ENCODE assay signal across 30 cellular contexts in the genomic region with DNA sequence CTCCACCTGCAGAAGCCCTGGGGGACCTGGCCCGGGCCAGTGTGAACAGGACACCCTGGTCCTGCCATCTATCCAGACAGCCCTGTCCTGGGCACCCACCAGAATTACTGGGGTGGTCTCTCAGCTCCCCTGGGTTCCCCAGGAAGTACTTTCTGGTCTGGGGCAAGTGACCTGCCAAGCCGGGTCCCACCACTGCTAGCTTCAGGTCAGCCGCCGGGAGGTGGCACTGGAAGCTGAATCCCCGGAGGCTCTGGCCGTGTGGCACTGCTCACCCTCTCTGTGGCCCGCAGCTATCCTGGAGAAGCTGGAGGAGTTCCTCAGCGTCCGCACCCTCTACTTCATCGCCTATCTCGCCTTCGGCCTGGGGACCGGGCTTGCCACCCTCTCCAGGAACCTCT.
"Had no signal": no experiment of that assay in that cellular context is flagged by ENCODE, and none has a peak within 500 bp of the region (broad histone marks: within the 10 kb centered on the region; RNA-seq: fewer than 3 reads in every experiment).

No MANE protein-coding gene starts in this region.

- FAIRE-seq: urothelium cell line had no signal

- H3K9me3 ChIP-seq: ovary, psoas muscle, suprapubic skin, testis, tibial nerve, upper lobe of left lung, vagina had no signal

- ATAC-seq: naive thymus-derived CD8-positive, alpha-beta T cell; natural killer cell treated with Interleukin-12 subunit alpha and Interleukin-12 subunit beta and Interleukin-15 and Interleukin-18, amount 100 ng/mL, for 72 hours; psoas muscle; right cardiac atrium; sciatic nerve; stimulated activated memory B cell treated with anti-CD40 and anti-IgM and Interleukin-4, amounts not matched to agents 10 μg/mL and 1 μg/mL and 100 μg/mL, for 72 hours; stimulated activated naive CD8-positive, alpha-beta T cell treated with anti-CD3 and anti-CD28 coated beads, Interleukin-15, amount 100 ng/mL, for 72 hours; stimulated activated naive CD8-positive, alpha-beta T cell treated with anti-CD3 and anti-CD28 coated beads, Interleukin-15, Interleukin-2, amounts not matched to agents 100 U/mL and 50 U/mL, for 24 hours had no signal

- H3K36me3 ChIP-seq: ovary, suprapubic skin, upper lobe of left lung, vagina had no signal

- H3K4me1 ChIP-seq: parathyroid adenoma had no signal

- H3K27me3 ChIP-seq: ovary, spleen, suprapubic skin, testis, tibial nerve, upper lobe of left lung, vagina had no signal

- H3K4me3 ChIP-seq: ovary, psoas muscle, skin epidermis, smooth muscle cell, spleen, suprapubic skin, testis, tibial nerve, upper lobe of left lung, vagina had no signal

- H3K9ac ChIP-seq: parathyroid adenoma had no signal

- H2AFZ ChIP-seq: parathyroid adenoma had no signal

- H3K4me2 ChIP-seq: smooth muscle cell had no signal

- H3K79me2 ChIP-seq: parathyroid adenoma had no signal

- DNase-seq: naive B cell; naive thymus-derived CD8-positive, alpha-beta T cell; nephron progenitor cell; occipital lobe; psoas muscle; spleen; stimulated activated CD4-positive, alpha-beta T cell treated with anti-CD3 and anti-CD28 coated beads, Interleukin-12 subunit alpha, Interleukin-12 subunit beta, amount 100 ng/mL, for 4 hours; stimulated activated CD4-positive, alpha-beta T cell treated with anti-CD3 and anti-CD28 coated beads, Interleukin-1b, Interleukin-23, amount 100 ng/mL, for 48 hours; stimulated activated CD4-positive, alpha-beta T cell treated with anti-CD3 and anti-CD28 coated beads, Interleukin-4, amount 100 ng/mL, for 1 hour; stimulated activated CD4-positive, alpha-beta T cell treated with anti-CD3 and anti-CD28 coated beads, Interleukin-4, amount 100 ng/mL, for 4 hours; stimulated activated CD8-positive, alpha-beta memory T cell treated with anti-CD3 and anti-CD28 coated beads, Interleukin-4, amount 100 ng/mL, for 48 hours; stimulated activated naive CD4-positive, alpha-beta T cell; stimulated activated naive CD8-positive, alpha-beta T cell treated with anti-CD3 and anti-CD28 coated beads, Interleukin-15, amount 100 ng/mL, for 72 hours; stimulated activated naive CD8-positive, alpha-beta T cell treated with anti-CD3 and anti-CD28 coated beads, Interleukin-15, Interleukin-2, amounts not matched to agents 100 U/mL and 50 U/mL, for 24 hours; substantia nigra; testis; trophoblast cell had no signal

- H3K27ac ChIP-seq: ovary, parathyroid adenoma, psoas muscle, skin epidermis, spleen, suprapubic skin, testis, tibial nerve, upper lobe of left lung, vagina had no signal
